Comparison of ENCODE assay signal across 1 cellular context in the genomic region with DNA sequence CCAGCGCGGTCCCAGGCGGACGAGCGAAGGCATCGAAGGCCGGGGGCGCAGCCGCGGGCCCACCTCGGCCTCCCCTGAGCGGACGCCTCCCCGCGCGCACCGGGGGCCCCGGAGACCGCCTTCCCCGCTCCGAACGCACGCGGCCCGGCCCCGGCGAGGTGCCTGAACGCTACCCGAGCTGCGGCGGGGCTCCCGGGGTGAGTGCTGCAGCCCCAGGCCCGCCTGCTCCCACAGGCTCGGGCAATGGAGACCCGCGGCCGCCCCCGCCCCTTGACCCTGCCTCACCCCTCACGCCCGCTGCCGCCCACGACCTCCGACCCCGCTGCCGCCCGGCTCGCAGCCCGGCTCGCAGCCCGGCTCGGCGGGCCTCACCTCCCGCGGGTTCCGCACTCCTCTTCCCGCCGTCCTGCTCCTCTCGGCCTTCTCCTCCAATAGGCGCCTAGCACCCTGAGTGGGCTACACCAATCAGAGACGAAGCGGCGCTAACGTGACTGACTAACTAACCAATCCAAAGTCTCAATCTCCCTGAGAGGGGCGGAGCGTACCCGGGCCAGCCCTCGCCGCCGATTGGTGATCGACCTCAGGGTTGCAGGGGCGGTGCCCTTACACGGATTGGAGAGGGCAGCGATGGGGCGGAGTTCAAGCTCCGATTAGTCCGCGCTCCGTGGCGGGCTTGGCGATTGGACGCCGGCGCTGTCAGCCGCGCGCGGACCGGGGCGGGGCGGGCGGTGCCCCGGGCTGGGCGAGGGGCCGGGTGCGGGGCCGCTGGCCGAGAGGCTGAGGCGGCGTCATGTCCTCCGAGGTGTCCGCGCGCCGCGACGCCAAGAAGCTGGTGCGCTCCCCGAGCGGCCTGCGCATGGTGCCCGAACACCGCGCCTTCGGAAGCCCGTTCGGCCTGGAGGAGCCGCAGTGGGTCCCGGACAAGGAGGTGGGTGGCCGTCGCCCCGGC.
TF ChIP-seq lines count a peak whose summit lies in the region.

A gene (minus strand): TSS at position 400 of the 949 bp plus-strand sequence. CDS start 4,364 bp downstream, outside the sequence.
A gene (plus strand): TSS at position 759 of the 949 bp plus-strand sequence. CDS start 32 bp downstream, at position 791.

TF ChIP-seq in GM12878, 131 proteins besides CTCF, POLR2A, EP300 and RAD21 (continued from another document):
- TF ChIP-seq NFXL1 (IDR thresholded peaks at IDR 0.05; ENCODE audit: borderline replicate concordance) (0 out of 2 replicates have a peak, but pooled peaks have one; percentile 51), CHD2 (IDR thresholded peaks at IDR 0.05; ENCODE audit: borderline replicate concordance, low read depth, low read length) (peak; percentile 97), SMARCA5 (IDR thresholded peaks at IDR 0.05) (peak; percentile 62; the same call in 1 of the 2 replicates), CREB1 (IDR thresholded peaks at IDR 0.05; ENCODE audit: low read depth) (peak; percentile 75), MYC (IDR thresholded peaks at IDR 0.05; ENCODE audit: insufficient read depth, insufficient read length, insufficient replicate concordance, low read length, severe bottlenecking) (peak; percentile 26), SUZ12 (IDR thresholded peaks at IDR 0.05; ENCODE audit: unreplicated experiment) (no peak), ZSCAN29 (IDR thresholded peaks at IDR 0.05) (0 out of 2 replicates have a peak, but pooled peaks have one; percentile 23), FOXM1 (IDR thresholded peaks at IDR 0.05; ENCODE audit: low read depth, low read length) (no peak), SPI1 (IDR thresholded peaks at IDR 0.05; ENCODE audit: borderline replicate concordance, insufficient read depth, low read depth, low read length) (0 out of 2 replicates have a peak, but pooled peaks have one; percentile 18), IKZF1 (conservative IDR thresholded peaks at IDR 0.05) (peak; percentile 56), BHLHE40 (IDR thresholded peaks at IDR 0.05; ENCODE audit: borderline replicate concordance in 1 of 2, low read depth in 2 of 2, low read length in 1 of 2) (peak in 1 of 2 experiments; percentile 13; a peak in 2 of 4 replicates), YY1 (IDR thresholded peaks at IDR 0.05; ENCODE audit: low read depth, low read length) (0 out of 2 replicates have a peak, but pooled peaks have one; percentile 34), HDGF (IDR thresholded peaks at IDR 0.05) (peak; percentile 91), NR2C1 (IDR thresholded peaks at IDR 0.05) (peak; percentile 74), BACH1 (IDR thresholded peaks at IDR 0.05; ENCODE audit: borderline replicate concordance) (peak; percentile 70)
- TF ChIP-seq, protein P1, sequence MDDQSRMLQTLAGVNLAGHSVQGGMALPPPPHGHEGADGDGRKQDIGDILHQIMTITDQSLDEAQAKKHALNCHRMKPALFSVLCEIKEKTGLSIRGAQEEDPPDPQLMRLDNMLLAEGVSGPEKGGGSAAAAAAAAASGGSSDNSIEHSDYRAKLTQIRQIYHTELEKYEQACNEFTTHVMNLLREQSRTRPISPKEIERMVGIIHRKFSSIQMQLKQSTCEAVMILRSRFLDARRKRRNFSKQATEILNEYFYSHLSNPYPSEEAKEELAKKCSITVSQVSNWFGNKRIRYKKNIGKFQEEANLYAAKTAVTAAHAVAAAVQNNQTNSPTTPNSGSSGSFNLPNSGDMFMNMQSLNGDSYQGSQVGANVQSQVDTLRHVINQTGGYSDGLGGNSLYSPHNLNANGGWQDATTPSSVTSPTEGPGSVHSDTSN (IDR thresholded peaks at IDR 0.05; ENCODE audit: insufficient replicate concordance, low read depth, low read length): peak; percentile 88
- TF ChIP-seq, protein P2, sequence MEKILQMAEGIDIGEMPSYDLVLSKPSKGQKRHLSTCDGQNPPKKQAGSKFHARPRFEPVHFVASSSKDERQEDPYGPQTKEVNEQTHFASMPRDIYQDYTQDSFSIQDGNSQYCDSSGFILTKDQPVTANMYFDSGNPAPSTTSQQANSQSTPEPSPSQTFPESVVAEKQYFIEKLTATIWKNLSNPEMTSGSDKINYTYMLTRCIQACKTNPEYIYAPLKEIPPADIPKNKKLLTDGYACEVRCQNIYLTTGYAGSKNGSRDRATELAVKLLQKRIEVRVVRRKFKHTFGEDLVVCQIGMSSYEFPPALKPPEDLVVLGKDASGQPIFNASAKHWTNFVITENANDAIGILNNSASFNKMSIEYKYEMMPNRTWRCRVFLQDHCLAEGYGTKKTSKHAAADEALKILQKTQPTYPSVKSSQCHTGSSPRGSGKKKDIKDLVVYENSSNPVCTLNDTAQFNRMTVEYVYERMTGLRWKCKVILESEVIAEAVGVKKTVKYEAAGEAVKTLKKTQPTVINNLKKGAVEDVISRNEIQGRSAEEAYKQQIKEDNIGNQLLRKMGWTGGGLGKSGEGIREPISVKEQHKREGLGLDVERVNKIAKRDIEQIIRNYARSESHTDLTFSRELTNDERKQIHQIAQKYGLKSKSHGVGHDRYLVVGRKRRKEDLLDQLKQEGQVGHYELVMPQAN (conservative IDR thresholded peaks at IDR 0.05): peak; percentile 96
- TF ChIP-seq, protein P3, sequence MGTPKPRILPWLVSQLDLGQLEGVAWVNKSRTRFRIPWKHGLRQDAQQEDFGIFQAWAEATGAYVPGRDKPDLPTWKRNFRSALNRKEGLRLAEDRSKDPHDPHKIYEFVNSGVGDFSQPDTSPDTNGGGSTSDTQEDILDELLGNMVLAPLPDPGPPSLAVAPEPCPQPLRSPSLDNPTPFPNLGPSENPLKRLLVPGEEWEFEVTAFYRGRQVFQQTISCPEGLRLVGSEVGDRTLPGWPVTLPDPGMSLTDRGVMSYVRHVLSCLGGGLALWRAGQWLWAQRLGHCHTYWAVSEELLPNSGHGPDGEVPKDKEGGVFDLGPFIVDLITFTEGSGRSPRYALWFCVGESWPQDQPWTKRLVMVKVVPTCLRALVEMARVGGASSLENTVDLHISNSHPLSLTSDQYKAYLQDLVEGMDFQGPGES (IDR thresholded peaks at IDR 0.05): peak; percentile 99
- TF ChIP-seq, protein P4, sequence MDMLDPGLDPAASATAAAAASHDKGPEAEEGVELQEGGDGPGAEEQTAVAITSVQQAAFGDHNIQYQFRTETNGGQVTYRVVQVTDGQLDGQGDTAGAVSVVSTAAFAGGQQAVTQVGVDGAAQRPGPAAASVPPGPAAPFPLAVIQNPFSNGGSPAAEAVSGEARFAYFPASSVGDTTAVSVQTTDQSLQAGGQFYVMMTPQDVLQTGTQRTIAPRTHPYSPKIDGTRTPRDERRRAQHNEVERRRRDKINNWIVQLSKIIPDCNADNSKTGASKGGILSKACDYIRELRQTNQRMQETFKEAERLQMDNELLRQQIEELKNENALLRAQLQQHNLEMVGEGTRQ (IDR thresholded peaks at IDR 0.05; ENCODE audit: borderline replicate concordance, low read depth, low read length): peak; percentile 46; the same call in 1 of the 2 replicates
- TF ChIP-seq, protein P5, sequence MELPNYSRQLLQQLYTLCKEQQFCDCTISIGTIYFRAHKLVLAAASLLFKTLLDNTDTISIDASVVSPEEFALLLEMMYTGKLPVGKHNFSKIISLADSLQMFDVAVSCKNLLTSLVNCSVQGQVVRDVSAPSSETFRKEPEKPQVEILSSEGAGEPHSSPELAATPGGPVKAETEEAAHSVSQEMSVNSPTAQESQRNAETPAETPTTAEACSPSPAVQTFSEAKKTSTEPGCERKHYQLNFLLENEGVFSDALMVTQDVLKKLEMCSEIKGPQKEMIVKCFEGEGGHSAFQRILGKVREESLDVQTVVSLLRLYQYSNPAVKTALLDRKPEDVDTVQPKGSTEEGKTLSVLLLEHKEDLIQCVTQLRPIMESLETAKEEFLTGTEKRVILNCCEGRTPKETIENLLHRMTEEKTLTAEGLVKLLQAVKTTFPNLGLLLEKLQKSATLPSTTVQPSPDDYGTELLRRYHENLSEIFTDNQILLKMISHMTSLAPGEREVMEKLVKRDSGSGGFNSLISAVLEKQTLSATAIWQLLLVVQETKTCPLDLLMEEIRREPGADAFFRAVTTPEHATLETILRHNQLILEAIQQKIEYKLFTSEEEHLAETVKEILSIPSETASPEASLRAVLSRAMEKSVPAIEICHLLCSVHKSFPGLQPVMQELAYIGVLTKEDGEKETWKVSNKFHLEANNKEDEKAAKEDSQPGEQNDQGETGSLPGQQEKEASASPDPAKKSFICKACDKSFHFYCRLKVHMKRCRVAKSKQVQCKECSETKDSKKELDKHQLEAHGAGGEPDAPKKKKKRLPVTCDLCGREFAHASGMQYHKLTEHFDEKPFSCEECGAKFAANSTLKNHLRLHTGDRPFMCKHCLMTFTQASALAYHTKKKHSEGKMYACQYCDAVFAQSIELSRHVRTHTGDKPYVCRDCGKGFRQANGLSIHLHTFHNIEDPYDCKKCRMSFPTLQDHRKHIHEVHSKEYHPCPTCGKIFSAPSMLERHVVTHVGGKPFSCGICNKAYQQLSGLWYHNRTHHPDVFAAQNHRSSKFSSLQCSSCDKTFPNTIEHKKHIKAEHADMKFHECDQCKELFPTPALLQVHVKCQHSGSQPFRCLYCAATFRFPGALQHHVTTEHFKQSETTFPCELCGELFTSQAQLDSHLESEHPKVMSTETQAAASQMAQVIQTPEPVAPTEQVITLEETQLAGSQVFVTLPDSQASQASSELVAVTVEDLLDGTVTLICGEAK (IDR thresholded peaks at IDR 0.05; ENCODE audit: borderline replicate concordance): no peak
- TF ChIP-seq, protein P6, sequence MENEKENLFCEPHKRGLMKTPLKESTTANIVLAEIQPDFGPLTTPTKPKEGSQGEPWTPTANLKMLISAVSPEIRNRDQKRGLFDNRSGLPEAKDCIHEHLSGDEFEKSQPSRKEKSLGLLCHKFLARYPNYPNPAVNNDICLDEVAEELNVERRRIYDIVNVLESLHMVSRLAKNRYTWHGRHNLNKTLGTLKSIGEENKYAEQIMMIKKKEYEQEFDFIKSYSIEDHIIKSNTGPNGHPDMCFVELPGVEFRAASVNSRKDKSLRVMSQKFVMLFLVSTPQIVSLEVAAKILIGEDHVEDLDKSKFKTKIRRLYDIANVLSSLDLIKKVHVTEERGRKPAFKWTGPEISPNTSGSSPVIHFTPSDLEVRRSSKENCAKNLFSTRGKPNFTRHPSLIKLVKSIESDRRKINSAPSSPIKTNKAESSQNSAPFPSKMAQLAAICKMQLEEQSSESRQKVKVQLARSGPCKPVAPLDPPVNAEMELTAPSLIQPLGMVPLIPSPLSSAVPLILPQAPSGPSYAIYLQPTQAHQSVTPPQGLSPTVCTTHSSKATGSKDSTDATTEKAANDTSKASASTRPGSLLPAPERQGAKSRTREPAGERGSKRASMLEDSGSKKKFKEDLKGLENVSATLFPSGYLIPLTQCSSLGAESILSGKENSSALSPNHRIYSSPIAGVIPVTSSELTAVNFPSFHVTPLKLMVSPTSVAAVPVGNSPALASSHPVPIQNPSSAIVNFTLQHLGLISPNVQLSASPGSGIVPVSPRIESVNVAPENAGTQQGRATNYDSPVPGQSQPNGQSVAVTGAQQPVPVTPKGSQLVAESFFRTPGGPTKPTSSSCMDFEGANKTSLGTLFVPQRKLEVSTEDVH (IDR thresholded peaks at IDR 0.05; ENCODE audit: low read depth, partially characterized antibody): peak; percentile 84
- TF ChIP-seq, protein P7, sequence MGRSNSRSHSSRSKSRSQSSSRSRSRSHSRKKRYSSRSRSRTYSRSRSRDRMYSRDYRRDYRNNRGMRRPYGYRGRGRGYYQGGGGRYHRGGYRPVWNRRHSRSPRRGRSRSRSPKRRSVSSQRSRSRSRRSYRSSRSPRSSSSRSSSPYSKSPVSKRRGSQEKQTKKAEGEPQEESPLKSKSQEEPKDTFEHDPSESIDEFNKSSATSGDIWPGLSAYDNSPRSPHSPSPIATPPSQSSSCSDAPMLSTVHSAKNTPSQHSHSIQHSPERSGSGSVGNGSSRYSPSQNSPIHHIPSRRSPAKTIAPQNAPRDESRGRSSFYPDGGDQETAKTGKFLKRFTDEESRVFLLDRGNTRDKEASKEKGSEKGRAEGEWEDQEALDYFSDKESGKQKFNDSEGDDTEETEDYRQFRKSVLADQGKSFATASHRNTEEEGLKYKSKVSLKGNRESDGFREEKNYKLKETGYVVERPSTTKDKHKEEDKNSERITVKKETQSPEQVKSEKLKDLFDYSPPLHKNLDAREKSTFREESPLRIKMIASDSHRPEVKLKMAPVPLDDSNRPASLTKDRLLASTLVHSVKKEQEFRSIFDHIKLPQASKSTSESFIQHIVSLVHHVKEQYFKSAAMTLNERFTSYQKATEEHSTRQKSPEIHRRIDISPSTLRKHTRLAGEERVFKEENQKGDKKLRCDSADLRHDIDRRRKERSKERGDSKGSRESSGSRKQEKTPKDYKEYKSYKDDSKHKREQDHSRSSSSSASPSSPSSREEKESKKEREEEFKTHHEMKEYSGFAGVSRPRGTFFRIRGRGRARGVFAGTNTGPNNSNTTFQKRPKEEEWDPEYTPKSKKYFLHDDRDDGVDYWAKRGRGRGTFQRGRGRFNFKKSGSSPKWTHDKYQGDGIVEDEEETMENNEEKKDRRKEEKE (IDR thresholded peaks at IDR 0.05): 0 out of 2 replicates have a peak, but pooled peaks have one; percentile 29
